In genomic region chr2:64938231-64938590, GRCh38 we compare ENCODE assay signal across 8 cellular contexts. TPM values are rescaled to one million over a fixed set of nuclear protein-coding genes. Genes with fewer than 3 reads are reported as not detected.
DNase-seq lines count a peak whose midpoint lies in the region; ATAC-seq and TF ChIP-seq lines count a peak whose summit lies in the region.
"Not testable (repeated sequence)": the region's sequence is repeated elsewhere in the genome, so short reads cannot be mapped to it uniquely, and the experiment has no call there.

No MANE protein-coding gene starts in this region.

- not testable (repeated sequence) for H3K9me2 ChIP-seq in DOHH2 (replicated peaks; ENCODE audit: control insufficient read depth, low read length)

- 69 to 83% methylated on average over 9 of the region's 9 CpGs for WGBS in upper lobe of left lung, 2 donors

- H3K27ac ChIP-seq in DOHH2 (ENCODE audit: low read depth, low read length) (peak overlapping the region; percentile 14; the same call in 1 of the 2 replicates), upper lobe of left lung (peak overlapping the region in 2 of 4 donors; percentile 13 to 39)

- not testable (repeated sequence) for H3K27me3 Mint-ChIP-seq in activated B cell treated with CpG ODN at 0.5 μM for 24 hours, memory B cell

- peak; percentile 0 for ATAC-seq in HG03520 (IDR thresholded peaks at IDR 0.05; ENCODE audit: unreplicated experiment)
- not testable (repeated sequence) for ATAC-seq in activated B cell treated with CpG ODN at 0.5 μM for 24 hours (ENCODE audit: low read depth)
- ATAC-seq in memory B cell (ENCODE audit: low read depth), result peak; percentile 2
- ATAC-seq in upper lobe of left lung (ENCODE audit: low FRiP score in 2 of 2), result peak in 1 of 2 donors; percentile 6

- not testable (repeated sequence) for H3K27me3 ChIP-seq in DOHH2 (ENCODE audit: control insufficient read depth, low read length); upper lobe of left lung
- peaks cover 29% of the 10 kb centered on the region for H3K27me3 ChIP-seq in skeletal muscle satellite cell (ENCODE audit: control insufficient read depth, insufficient read depth, low read length)

- H3K27ac Mint-ChIP-seq in activated B cell treated with CpG ODN at 0.5 μM for 24 hours (peak overlapping the region; percentile 91), memory B cell (peak overlapping the region; percentile 83)

- DNase-seq in NOMO-1 (lab: John Stamatoyannopoulos, UW; ENCODE audit: unreplicated experiment in 2 of 2) (peak; percentile 29 to 48), fibroblast of gingiva (ENCODE audit: low read depth) (peak; percentile 34), upper lobe of left lung (peak in 1 of 2 donors; percentile 33)
- not testable (repeated sequence) for DNase-seq in activated B cell treated with CpG ODN at 0.5 μM for 24 hours; memory B cell (ENCODE audit: low spot score in 2 of 2)

- H3K4me3 Mint-ChIP-seq in activated B cell treated with CpG ODN at 0.5 μM for 24 hours, result peak overlapping the region; percentile 62
- peak overlapping the region; percentile 50 for H3K4me3 Mint-ChIP-seq in memory B cell

- H4K20me1 ChIP-seq in DOHH2 (ENCODE audit: control insufficient read depth, insufficient read depth, low read depth, low read length), result not testable (repeated sequence)

- H3K9ac ChIP-seq in skeletal muscle satellite cell (ENCODE audit: low read depth, low read length), result peak overlapping the region; percentile 47

- not testable (repeated sequence) for TF ChIP-seq EP300 in upper lobe of left lung (IDR thresholded peaks at IDR 0.05)

- not testable (repeated sequence) for TF ChIP-seq CTCF in DOHH2 (IDR thresholded peaks at IDR 0.05; ENCODE audit: low read depth, low read length, poor library complexity, severe bottlenecking); activated B cell treated with CpG ODN at 0.5 μM for 24 hours (IDR thresholded peaks at IDR 0.05); upper lobe of left lung (IDR thresholded peaks at IDR 0.05)

- peaks cover 90% of the 10 kb centered on the region for H3K4me1 Mint-ChIP-seq in activated B cell treated with CpG ODN at 0.5 μM for 24 hours
- peaks cover 41% of the 10 kb centered on the region for H3K4me1 Mint-ChIP-seq in memory B cell

- POLR2A ChIA-PET in activated B cell treated with CpG ODN at 0.5 μM for 24 hours (lab: Charles Lee), result interaction anchor here (0.9 to 3.4 kb wide), 11 partner anchors 8 to 285 kb away, joined by 3 to 16 read pairs (median 5); partner anchors contain the start of genes SERTAD2 and SLC1A4

- CTCF ChIA-PET in activated B cell treated with CpG ODN at 0.5 μM for 24 hours (lab: Charles Lee), result interaction anchor here (0.7 to 4.8 kb wide), 3 partner anchors 20 to 52 kb away, joined by 3 to 45 read pairs (median 5); no protein-coding TSS in a partner anchor

- H3K4me3 ChIP-seq in DOHH2 (ENCODE audit: low read length) (peak overlapping the region; percentile 47), skeletal muscle satellite cell (ENCODE audit: low read length) (peak overlapping the region; percentile 65), upper lobe of left lung (peak overlapping the region in 3 of 4 donors; percentile 23 to 42 (median 33))

- H3K36me3 ChIP-seq in DOHH2 (ENCODE audit: control insufficient read depth, low read length); skeletal muscle satellite cell (ENCODE audit: insufficient read depth, low read length); upper lobe of left lung: not testable (repeated sequence)

- H3K4me1 ChIP-seq in DOHH2 (ENCODE audit: control insufficient read depth, low read length), result peaks cover 61% of the 10 kb centered on the region
- H3K4me1 ChIP-seq in skeletal muscle satellite cell (ENCODE audit: control insufficient read depth, insufficient read depth, low read length); upper lobe of left lung: not testable (repeated sequence)

- not testable (repeated sequence) for TF ChIP-seq POLR2A in upper lobe of left lung (IDR thresholded peaks at IDR 0.05)

- not testable (repeated sequence) for H3K9me3 ChIP-seq in DOHH2 (ENCODE audit: control insufficient read depth, insufficient read depth, low read length); skeletal muscle satellite cell (replicated peaks; ENCODE audit: low read length); upper lobe of left lung

- H3K4me2 ChIP-seq in DOHH2 (ENCODE audit: low read length), result peak overlapping the region; percentile 57
- peak overlapping the region; percentile 91 for H3K4me2 ChIP-seq in skeletal muscle satellite cell (ENCODE audit: low read length)

- H3K36me3 Mint-ChIP-seq in activated B cell treated with CpG ODN at 0.5 μM for 24 hours (ENCODE audit: low read depth); memory B cell: not testable (repeated sequence)

- intact Hi-C loops in activated B cell treated with CpG ODN at 0.5 μM for 24 hours (cut with micrococcal nuclease), result loop anchor here (1.0 to 5.0 kb wide), 2 partner anchors 8 to 186 kb away; no protein-coding TSS in a partner anchor

- not testable (repeated sequence) for H3K79me2 ChIP-seq in DOHH2 (ENCODE audit: control insufficient read depth, low read length)

- H3K9me3 Mint-ChIP-seq in activated B cell treated with CpG ODN at 0.5 μM for 24 hours, memory B cell: not testable (repeated sequence)

- not testable (repeated sequence) for H3F3A ChIP-seq in DOHH2 (ENCODE audit: control insufficient read depth, insufficient read depth)

RNA-seq across cellular contexts. Expression of gene SLC1A4, which starts 51.0 kb away (rescaled TPM):
- total RNA-seq in activated B cell treated with CpG ODN at 0.5 μM for 24 hours (32.1 and 35.4 TPM in 2 replicates), upper lobe of left lung (10 to 100 TPM in 3 of 6 donors, 1 to 10 TPM in 3; 5.2 to 15.2 (median 9.7) TPM)
- total RNA-seq in skeletal muscle satellite cell (2012; rRNA removed), result 4.8 and 6.8 TPM in 2 replicates
